In the genomic region with DNA sequence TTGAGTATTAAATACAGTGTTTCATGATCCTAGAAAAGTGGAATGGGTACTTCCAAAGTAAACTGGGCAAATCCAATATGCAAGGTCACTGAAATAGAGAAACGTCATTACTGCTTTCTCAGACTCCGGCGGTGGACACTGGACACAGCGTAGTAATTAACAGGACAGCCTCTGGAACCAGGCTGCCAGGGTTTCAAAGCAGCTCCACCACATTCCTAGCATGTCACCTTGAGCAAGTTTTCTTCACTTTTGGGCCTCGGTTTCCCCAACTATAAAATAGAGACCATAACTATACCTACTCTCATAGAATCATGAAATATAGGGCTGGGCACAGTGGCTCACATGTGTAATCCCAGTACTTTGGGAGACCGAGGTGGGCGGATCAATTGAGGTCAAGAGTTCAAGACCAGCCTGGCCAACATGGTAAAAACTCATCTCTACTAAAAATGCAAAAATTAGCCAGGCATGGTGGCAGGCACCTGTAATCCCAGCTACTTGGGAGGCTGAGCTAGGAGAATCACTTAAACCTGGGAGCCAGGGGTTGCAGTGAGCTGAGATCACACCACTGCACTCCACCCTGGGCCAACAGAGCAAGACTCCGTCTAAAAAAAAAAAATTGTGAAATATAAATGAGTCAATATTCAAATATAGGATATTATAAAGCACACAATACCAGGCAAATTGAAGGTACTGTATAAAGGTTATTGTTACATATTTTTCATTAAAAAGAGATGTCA, we compare ENCODE assay signal across 9 cellular contexts. TPM values are rescaled to one million over a fixed set of nuclear protein-coding genes. Genes with fewer than 3 reads are reported as not detected.
DNase-seq lines count a peak whose midpoint lies in the region; ATAC-seq and TF ChIP-seq lines count a peak whose summit lies in the region.
"Had no signal": no experiment of that assay in that cellular context is flagged by ENCODE, and none has a peak within 500 bp of the region (broad histone marks: within the 10 kb centered on the region; RNA-seq: fewer than 3 reads in every experiment).

No MANE protein-coding gene starts in this region.

- H3K9ac ChIP-seq in GM23248, result no peak overlapping the region
- H3K9ac ChIP-seq in skeletal muscle tissue (ENCODE audit: low read depth in 1 of 3, low read length in 3 of 3), result no peak overlapping the region

- no peaks in the 10 kb centered on the region for H3K36me3 ChIP-seq in GM23248 (ENCODE audit: low read depth)
- H3K36me3 ChIP-seq in RWPE2 (ENCODE audit: low read depth), result no peaks in the 10 kb centered on the region; the same call in 1 of the 2 replicates
- no peaks in the 10 kb centered on the region for H3K36me3 ChIP-seq in skeletal muscle tissue (ENCODE audit: control insufficient read depth in 3 of 3, insufficient read depth in 3 of 3, low read length in 3 of 3)
- no peaks in the 10 kb centered on the region for H3K36me3 ChIP-seq in aorta (ENCODE audit: control insufficient read depth in 1 of 2, insufficient read depth in 2 of 2, low read length in 1 of 2)

- H3K4me2 ChIP-seq in GM23248 (ENCODE audit: unreplicated experiment), result peak overlapping the region; percentile 44

- TF ChIP-seq CTCF in RWPE2 (IDR thresholded peaks at IDR 0.05; ENCODE audit: poor library complexity, severe bottlenecking) (no peak), type B pancreatic cell (conservative IDR thresholded peaks at IDR 0.05) (no peak)

- H3K36me3 Mint-ChIP-seq in immature natural killer cell, result no peaks in the 10 kb centered on the region
- no peaks in the 10 kb centered on the region for H3K36me3 Mint-ChIP-seq in type B pancreatic cell

- H3K27ac ChIP-seq in GM23248 (peak overlapping the region; percentile 83), RWPE2 (ENCODE audit: poor library complexity, severe bottlenecking) (peak overlapping the region; percentile 98), skeletal muscle tissue (ENCODE audit: low read depth, low read length) (peak overlapping the region; percentile 83), aorta (ENCODE audit: low read depth in 1 of 2, low read length in 2 of 2) (peak overlapping the region in 1 of 2 donors; percentile 68)

- no peaks in the 10 kb centered on the region for H3K9me2 ChIP-seq in GM23248 (ENCODE audit: insufficient read depth)

- in situ Hi-C loops in GM23248 (cut with MboI), result no loop called here

- H3K27me3 Mint-ChIP-seq in immature natural killer cell (ENCODE audit: low read depth in 3 of 3), result no peaks in the 10 kb centered on the region
- H3K27me3 Mint-ChIP-seq in type B pancreatic cell, result no peaks in the 10 kb centered on the region

- H3K9me3 Mint-ChIP-seq in immature natural killer cell (no peaks in the 10 kb centered on the region), type B pancreatic cell (peaks cover 4% of the 10 kb centered on the region)

- H3K4me1 Mint-ChIP-seq in immature natural killer cell, result peaks cover 65 to 70% of the 10 kb centered on the region in 2 donors
- peaks cover 25% of the 10 kb centered on the region for H3K4me1 Mint-ChIP-seq in type B pancreatic cell (ENCODE audit: unreplicated experiment)

- ATAC-seq in RWPE2 (ENCODE audit: low read depth) (no peak), GM19328 (IDR thresholded peaks at IDR 0.05; ENCODE audit: unreplicated experiment) (no peak), aorta (ENCODE audit: low FRiP score) (no peak)

- peaks cover 42% of the 10 kb centered on the region for H3F3A ChIP-seq in GM23248 (ENCODE audit: insufficient read depth)

- 81 to 85% methylated on average over 8 of the region's 8 CpGs for WGBS in GM23248 (ENCODE audit: low coverage in 1 of 2, low lambda C conversion rate in 2 of 2, missing lambda C conversion rate in 2 of 2), 2 experiments
- 76 to 82% methylated on average over 8 of the region's 8 CpGs for WGBS in aorta, 2 donors

- H3K4me3 Mint-ChIP-seq in immature natural killer cell, result peak overlapping the region in 4 of 5 donors; percentile 26 to 75 (median 52)
- no peak overlapping the region for H3K4me3 Mint-ChIP-seq in type B pancreatic cell

- H3K27ac Mint-ChIP-seq in immature natural killer cell, result peak overlapping the region in 4 of 6 donors; percentile 50 to 92 (median 76)
- H3K27ac Mint-ChIP-seq in type B pancreatic cell, result no peak overlapping the region

- H2AFZ ChIP-seq in GM23248, result no peak overlapping the region

- DNase-seq in GM23248, result no peak
- no peak for DNase-seq in RWPE2 (ENCODE audit: low spot score)
- DNase-seq in immature natural killer cell, result no peak
- DNase-seq in activated CD4-positive, CD25-positive, alpha-beta regulatory T cell (lab: John Stamatoyannopoulos, UW), result no peak
- DNase-seq in type B pancreatic cell (ENCODE audit: extremely low spot score, unreplicated experiment), result no peak
- DNase-seq in aorta, result no peak
- DNase-seq: retina had no signal

- H3K79me2 ChIP-seq in GM23248 (ENCODE audit: insufficient read depth), result peaks cover 83% of the 10 kb centered on the region

- intact Hi-C loops in aorta (cut with DNase I), result no loop called here

- H3K27me3 ChIP-seq in GM23248 (replicated peaks; ENCODE audit: insufficient read depth) (no peaks in the 10 kb centered on the region), RWPE2 (ENCODE audit: insufficient read depth, poor library complexity, severe bottlenecking) (no peaks in the 10 kb centered on the region), skeletal muscle tissue (ENCODE audit: control insufficient read depth in 3 of 3, insufficient read depth in 3 of 3, low read length in 3 of 3) (no peaks in the 10 kb centered on the region), aorta (ENCODE audit: control insufficient read depth in 1 of 2, insufficient read depth in 2 of 2, low read length in 1 of 2) (no peaks in the 10 kb centered on the region)

- peaks cover 76% of the 10 kb centered on the region for H3K4me1 ChIP-seq in GM23248 (ENCODE audit: insufficient read depth)
- peaks cover 73% of the 10 kb centered on the region for H3K4me1 ChIP-seq in RWPE2 (ENCODE audit: insufficient read depth, poor library complexity, severe bottlenecking)
- H3K4me1 ChIP-seq in skeletal muscle tissue (ENCODE audit: control insufficient read depth in 3 of 3, insufficient read depth in 3 of 3, low read length in 3 of 3), result peaks cover 21 to 42% (median 28%) of the 10 kb centered on the region in 3 donors
- peaks cover 0 to 2% of the 10 kb centered on the region in 2 donors for H3K4me1 ChIP-seq in aorta (ENCODE audit: control insufficient read depth in 1 of 2, insufficient read depth in 2 of 2, low read length in 2 of 2)

- H3K9me3 ChIP-seq in GM23248 (ENCODE audit: low read depth) (no peaks in the 10 kb centered on the region), RWPE2 (ENCODE audit: severe bottlenecking) (no peaks in the 10 kb centered on the region), skeletal muscle tissue (ENCODE audit: control insufficient read depth in 3 of 3, low read length in 3 of 3) (no peaks in the 10 kb centered on the region), aorta (ENCODE audit: control insufficient read depth, low read length) (no peaks in the 10 kb centered on the region)

- no peaks in the 10 kb centered on the region for H4K20me1 ChIP-seq in GM23248 (ENCODE audit: insufficient read depth)

- H3K4me3 ChIP-seq in GM23248 (no peak overlapping the region), RWPE2 (ENCODE audit: severe bottlenecking) (no peak overlapping the region), skeletal muscle tissue (ENCODE audit: low read length in 3 of 3) (no peak overlapping the region), aorta (ENCODE audit: low read length in 2 of 2) (no peak overlapping the region)

RNA-seq across cellular contexts. Expression of gene ARHGAP18, which starts 24.9 kb away (rescaled TPM):
- 23.8 and 25.3 TPM in 2 replicates for total RNA-seq in GM23248 (2014; rRNA removed; shearing (Covaris generic))
- polyA plus RNA-seq in GM23248 (2016; fragmentation: Nextera tagmentation; extraction: Ambion mirVana), result 12.0 and 12.5 TPM in 2 replicates
- 1 to 10 TPM; 4.2 to 9.9 (median 6.7) TPM for polyA plus RNA-seq in immature natural killer cell
- total RNA-seq in skeletal muscle tissue, result 12.5 TPM
- total RNA-seq in type B pancreatic cell (ENCODE audit: low replicate concordance), result 9.2 and 12.0 TPM in 2 replicates
- total RNA-seq in aorta, result 10 to 100 TPM; 16.3 to 24.4 TPM
- polyA plus RNA-seq in aorta, result 10 to 100 TPM in 1 of 2 donors, 1 to 10 TPM in 1; 8.0 to 15.0 TPM
